In the genomic region with DNA sequence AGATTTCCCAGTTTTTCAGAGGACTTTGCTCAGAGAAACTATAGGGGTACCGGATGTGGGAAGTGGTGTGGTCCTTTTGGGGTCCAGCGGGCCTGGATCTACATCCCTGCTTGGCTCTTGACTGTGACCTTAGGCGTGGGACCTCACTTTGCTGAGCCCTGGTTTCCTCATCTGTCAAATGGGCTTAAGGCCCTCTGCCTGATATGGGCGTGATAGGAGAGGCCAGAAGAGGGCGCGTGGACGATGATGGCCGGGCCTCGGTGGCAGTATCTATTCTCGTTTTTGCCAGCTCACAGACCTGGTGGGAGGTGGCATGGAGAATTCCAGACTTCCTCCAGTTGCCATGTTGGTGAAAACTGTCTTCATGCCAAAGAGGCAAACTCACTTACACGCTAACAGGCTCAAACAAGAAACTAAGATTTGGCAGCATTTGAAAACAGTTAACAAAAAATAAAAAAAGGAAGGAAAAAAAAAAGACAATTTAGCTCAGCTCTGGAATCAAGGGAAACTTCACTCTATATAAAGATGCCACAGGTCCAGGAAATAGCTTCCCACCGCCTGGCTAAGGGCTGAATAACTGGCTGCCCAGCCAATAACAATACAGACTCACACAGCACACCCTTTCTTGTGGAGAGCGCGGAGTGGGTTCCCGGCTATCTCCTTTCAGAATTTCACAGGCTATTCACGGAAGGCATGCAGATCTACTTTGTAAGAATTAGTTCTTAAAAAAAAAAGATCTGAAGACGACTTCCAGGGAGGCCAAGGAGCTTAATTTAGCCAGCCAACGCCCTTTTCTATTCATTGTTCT, we compare ENCODE assay signal across 8 cellular contexts. TPM values are rescaled to one million over a fixed set of nuclear protein-coding genes. Genes with fewer than 3 reads are reported as not detected.
DNase-seq lines count a peak whose midpoint lies in the region; ATAC-seq, FAIRE-seq and TF ChIP-seq lines count a peak whose summit lies in the region.

No MANE protein-coding gene starts in this region.

- no peak for FAIRE-seq in astrocyte (lab: Jason Lieb, UNC)

- H3K9me3 Mint-ChIP-seq in activated CD4-positive, alpha-beta T cell treated with anti-CD3 and anti-CD28 coated beads, Interleukin-2, amount 10 ng/mL, durations not matched to agents 7 days and 5 days: no peaks in the 10 kb centered on the region
- H3K9me3 Mint-ChIP-seq in astrocyte (ENCODE audit: unreplicated experiment): no peaks in the 10 kb centered on the region
- H3K9me3 Mint-ChIP-seq in activated CD8-positive, alpha-beta memory T cell treated with anti-CD3 and anti-CD28 coated beads, Interleukin-2, amount 10 ng/mL, durations not matched to agents 7 days and 5 days (ENCODE audit: low read depth): no peaks in the 10 kb centered on the region

- no peak for DNase-seq in activated CD4-positive, alpha-beta T cell treated with anti-CD3 and anti-CD28 coated beads, Interleukin-2, amount 10 ng/mL, durations not matched to agents 7 days and 5 days
- no peak for DNase-seq in activated CD4-positive, alpha-beta T cell treated with anti-CD3 and anti-CD28 coated beads, Interleukin-2, amount 50 U/mL, for 4 hours
- DNase-seq in astrocyte (ENCODE audit: low read depth): peak; percentile 75
- DNase-seq in iPS DF 6.9 (ENCODE audit: low read depth, low spot score): no peak
- DNase-seq in activated CD8-positive, alpha-beta memory T cell treated with anti-CD3 and anti-CD28 coated beads, Interleukin-2, amount 10 ng/mL, durations not matched to agents 7 days and 5 days: no peak

- peak overlapping the region; percentile 65 for H3K4me3 Mint-ChIP-seq in activated CD4-positive, alpha-beta T cell treated with anti-CD3 and anti-CD28 coated beads, Interleukin-2, amount 10 ng/mL, durations not matched to agents 7 days and 5 days
- peak overlapping the region; percentile 97 for H3K4me3 Mint-ChIP-seq in astrocyte (ENCODE audit: unreplicated experiment)
- no peak overlapping the region for H3K4me3 Mint-ChIP-seq in activated CD8-positive, alpha-beta memory T cell treated with anti-CD3 and anti-CD28 coated beads, Interleukin-2, amount 10 ng/mL, durations not matched to agents 7 days and 5 days

- peaks cover 58% of the 10 kb centered on the region for H3K79me2 ChIP-seq in astrocyte (ENCODE audit: insufficient read depth, low read length)

- H3K27me3 Mint-ChIP-seq in activated CD4-positive, alpha-beta T cell treated with anti-CD3 and anti-CD28 coated beads, Interleukin-2, amount 10 ng/mL, durations not matched to agents 7 days and 5 days: peaks cover 45% of the 10 kb centered on the region
- no peaks in the 10 kb centered on the region for H3K27me3 Mint-ChIP-seq in astrocyte (ENCODE audit: low read depth, unreplicated experiment)
- peaks cover 68% of the 10 kb centered on the region for H3K27me3 Mint-ChIP-seq in activated CD8-positive, alpha-beta memory T cell treated with anti-CD3 and anti-CD28 coated beads, Interleukin-2, amount 10 ng/mL, durations not matched to agents 7 days and 5 days

- WGBS in iPS DF 6.9 (ENCODE audit: insufficient coverage, insufficient read length): no CpG with 5 or more reads among the region's 18 CpGs

- peaks cover 12% of the 10 kb centered on the region for H3K4me1 Mint-ChIP-seq in activated CD4-positive, alpha-beta T cell treated with anti-CD3 and anti-CD28 coated beads, Interleukin-2, amount 10 ng/mL, durations not matched to agents 7 days and 5 days
- peaks cover 27% of the 10 kb centered on the region for H3K4me1 Mint-ChIP-seq in astrocyte (ENCODE audit: low read depth, unreplicated experiment)
- H3K4me1 Mint-ChIP-seq in activated CD8-positive, alpha-beta memory T cell treated with anti-CD3 and anti-CD28 coated beads, Interleukin-2, amount 10 ng/mL, durations not matched to agents 7 days and 5 days: peaks cover 5% of the 10 kb centered on the region

- peak overlapping the region; percentile 93 for H3K4me2 ChIP-seq in astrocyte (ENCODE audit: low read length)

- H4K20me1 ChIP-seq in astrocyte (ENCODE audit: insufficient read depth, low read length): peaks cover 46% of the 10 kb centered on the region

- ATAC-seq in activated CD8-positive, alpha-beta memory T cell treated with anti-CD3 and anti-CD28 coated beads, Interleukin-2, amount 10 ng/mL, durations not matched to agents 7 days and 5 days: no peak
- no peak for ATAC-seq in HG03432 (IDR thresholded peaks at IDR 0.05; ENCODE audit: unreplicated experiment)
- ATAC-seq in GM18502 (IDR thresholded peaks at IDR 0.05; ENCODE audit: poor library complexity, unreplicated experiment): no peak

- no peak overlapping the region for H3K27ac Mint-ChIP-seq in activated CD4-positive, alpha-beta T cell treated with anti-CD3 and anti-CD28 coated beads, Interleukin-2, amount 10 ng/mL, durations not matched to agents 7 days and 5 days
- H3K27ac Mint-ChIP-seq in astrocyte (ENCODE audit: unreplicated experiment): peak overlapping the region; percentile 93
- H3K27ac Mint-ChIP-seq in activated CD8-positive, alpha-beta memory T cell treated with anti-CD3 and anti-CD28 coated beads, Interleukin-2, amount 10 ng/mL, durations not matched to agents 7 days and 5 days: no peak overlapping the region

- POLR2A ChIA-PET in activated CD4-positive, alpha-beta T cell treated with anti-CD3 and anti-CD28 coated beads, Interleukin-2, amount 10 ng/mL, durations not matched to agents 7 days and 5 days (lab: Charles Lee): no interaction called here

- CTCF ChIA-PET in activated CD4-positive, alpha-beta T cell treated with anti-CD3 and anti-CD28 coated beads, Interleukin-2, amount 10 ng/mL, durations not matched to agents 7 days and 5 days (lab: Charles Lee): interaction anchor here (0.6 to 2.0 kb wide), 7 partner anchors 8 to 458 kb away, joined by 3 to 15 read pairs (median 5); no protein-coding TSS in a partner anchor
- CTCF ChIA-PET in activated CD8-positive, alpha-beta memory T cell treated with anti-CD3 and anti-CD28 coated beads, Interleukin-2, amount 10 ng/mL, durations not matched to agents 7 days and 5 days (lab: Charles Lee): interaction anchor here (1.1 to 3.9 kb wide), 5 partner anchors 8 to 29 kb away, joined by 3 to 23 read pairs (median 3); no protein-coding TSS in a partner anchor

- peaks cover 5% of the 10 kb centered on the region for H3K36me3 ChIP-seq in astrocyte (ENCODE audit: insufficient read depth, low read length)
- no peaks in the 10 kb centered on the region for H3K36me3 ChIP-seq in iPS DF 6.9 (ENCODE audit: control insufficient read depth, insufficient read depth, low read length)
- H3K36me3 ChIP-seq in skeletal muscle tissue (ENCODE audit: control insufficient read depth in 3 of 3, insufficient read depth in 3 of 3, low read length in 3 of 3): no peaks in the 10 kb centered on the region

- no peaks in the 10 kb centered on the region for H3K36me3 Mint-ChIP-seq in activated CD4-positive, alpha-beta T cell treated with anti-CD3 and anti-CD28 coated beads, Interleukin-2, amount 10 ng/mL, durations not matched to agents 7 days and 5 days (ENCODE audit: low read depth)
- peaks cover 16% of the 10 kb centered on the region for H3K36me3 Mint-ChIP-seq in astrocyte (ENCODE audit: low read depth, unreplicated experiment)
- no peaks in the 10 kb centered on the region for H3K36me3 Mint-ChIP-seq in activated CD8-positive, alpha-beta memory T cell treated with anti-CD3 and anti-CD28 coated beads, Interleukin-2, amount 10 ng/mL, durations not matched to agents 7 days and 5 days

- peak overlapping the region; percentile 6 for H2AFZ ChIP-seq in astrocyte (ENCODE audit: low read depth, low read length)

- H3K4me1 ChIP-seq in astrocyte (ENCODE audit: insufficient read depth, low read length) (peaks cover 40% of the 10 kb centered on the region), iPS DF 6.9 (ENCODE audit: control insufficient read depth, insufficient read depth, low read length) (peaks cover 9% of the 10 kb centered on the region), skeletal muscle tissue (ENCODE audit: control insufficient read depth in 3 of 3, insufficient read depth in 3 of 3, low read length in 3 of 3) (peaks cover 24 to 27% (median 26%) of the 10 kb centered on the region in 3 donors)

- TF ChIP-seq CTCF in astrocyte (IDR thresholded peaks at IDR 0.05; ENCODE audit: insufficient read depth, low read depth, low read length): no peak

- peak overlapping the region; percentile 72 for H3K27ac ChIP-seq in astrocyte (ENCODE audit: low read depth, low read length)
- H3K27ac ChIP-seq in iPS DF 6.9 (ENCODE audit: low read length): no peak overlapping the region
- peak overlapping the region; percentile 66 for H3K27ac ChIP-seq in skeletal muscle tissue (ENCODE audit: low read depth, low read length)

- H3K9me3 ChIP-seq in astrocyte (ENCODE audit: insufficient read depth, low read depth, low read length) (no peaks in the 10 kb centered on the region), iPS DF 6.9 (ENCODE audit: control insufficient read depth, insufficient read depth, low read length) (no peaks in the 10 kb centered on the region), skeletal muscle tissue (ENCODE audit: control insufficient read depth in 3 of 3, low read length in 3 of 3) (no peaks in the 10 kb centered on the region)

- peak overlapping the region; percentile 96 for H3K9ac ChIP-seq in astrocyte (ENCODE audit: low read length)
- peak overlapping the region in 1 of 3 donors; percentile 43 for H3K9ac ChIP-seq in skeletal muscle tissue (ENCODE audit: low read depth in 1 of 3, low read length in 3 of 3)

- H3K4me3 ChIP-seq in astrocyte (ENCODE audit: insufficient read depth, low read depth, low read length): peak overlapping the region; percentile 75
- peak overlapping the region; percentile 98; the same call in 1 of the 2 replicates for H3K4me3 ChIP-seq in iPS DF 6.9 (ENCODE audit: low read length)
- peak overlapping the region in 2 of 3 donors; percentile 63 to 83 for H3K4me3 ChIP-seq in skeletal muscle tissue (ENCODE audit: low read length in 3 of 3)

- H3K27me3 ChIP-seq in astrocyte (ENCODE audit: insufficient read depth, low read length) (no peaks in the 10 kb centered on the region), iPS DF 6.9 (ENCODE audit: control insufficient read depth, insufficient read depth, low read length) (no peaks in the 10 kb centered on the region), skeletal muscle tissue (ENCODE audit: control insufficient read depth in 3 of 3, insufficient read depth in 3 of 3, low read length in 3 of 3) (peaks cover 0 to 8% (median 0%) of the 10 kb centered on the region in 3 donors)

RNA-seq across cellular contexts. Expression of a gene that starts 1.7 kb away (rescaled TPM):
- total RNA-seq in activated CD4-positive, alpha-beta T cell treated with anti-CD3 and anti-CD28 coated beads, Interleukin-2, amount 10 ng/mL, durations not matched to agents 7 days and 5 days: under 1 TPM; 0.33 to 0.35 TPM
- total RNA-seq in astrocyte: 66.0 and 70.4 TPM in 2 replicates
- total RNA-seq in skeletal muscle tissue: 12.0 TPM
- under 1 TPM; 0.06 to 0.12 TPM for total RNA-seq in activated CD8-positive, alpha-beta memory T cell treated with anti-CD3 and anti-CD28 coated beads, Interleukin-2, amount 10 ng/mL, durations not matched to agents 7 days and 5 days
